In the genomic region with DNA sequence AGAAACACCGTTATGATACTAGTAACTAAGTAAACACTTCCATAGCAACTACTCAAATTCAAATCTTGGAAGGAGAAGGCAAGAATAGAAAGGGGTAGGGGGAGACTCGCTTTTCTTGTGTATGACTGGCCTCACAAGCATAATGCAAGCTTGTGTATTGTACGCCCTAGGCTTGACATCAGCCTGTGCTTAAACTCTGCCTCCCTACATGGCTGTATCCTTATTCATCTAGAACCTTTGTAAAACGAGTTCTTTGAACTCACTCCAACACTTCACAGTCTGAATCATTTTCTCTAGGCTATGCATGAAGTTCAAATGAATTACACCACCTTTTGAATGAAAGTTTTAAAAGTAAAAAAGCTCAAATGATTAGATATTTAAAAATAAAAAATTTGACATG, we compare ENCODE assay signal across 23 cellular contexts.
"Had no signal": no experiment of that assay in that cellular context is flagged by ENCODE, and none has a peak within 500 bp of the region (broad histone marks: within the 10 kb centered on the region; RNA-seq: fewer than 3 reads in every experiment).

No MANE protein-coding gene starts in this region.

- H3K36me3 Mint-ChIP-seq: naive thymus-derived CD8-positive, alpha-beta T cell had no signal

- H3K27me3 Mint-ChIP-seq: activated B cell treated with CpG ODN at 0.5 μM for 24 hours; activated CD4-positive, alpha-beta memory T cell treated with anti-CD3 and anti-CD28 coated beads, Interleukin-2, amount 10 ng/mL, durations not matched to agents 7 days and 5 days; activated naive CD8-positive, alpha-beta T cell treated with anti-CD3 and anti-CD28 coated beads, Interleukin-2, amount 50 U/mL, for 24 hours; naive thymus-derived CD8-positive, alpha-beta T cell had no signal

- DNase-seq: activated B cell treated with CpG ODN at 0.5 μM for 24 hours; activated CD4-positive, alpha-beta memory T cell treated with anti-CD3 and anti-CD28 coated beads, Interleukin-2, amount 10 ng/mL, durations not matched to agents 7 days and 5 days; activated CD4-positive, alpha-beta T cell treated with anti-CD3 and anti-CD28 coated beads for 48 hours; activated effector memory CD4-positive, alpha-beta T cell treated with anti-CD3 and anti-CD28 coated beads, Interleukin-2, amount 50 U/mL, for 16 hours; activated naive CD4-positive, alpha-beta T cell treated with anti-CD3 and anti-CD28 coated beads, Interleukin-2, amount 50 U/mL, for 16 hours; activated naive CD8-positive, alpha-beta T cell treated with anti-CD3 and anti-CD28 coated beads, Interleukin-2, amount 50 U/mL, for 24 hours; anterior cingulate cortex; heart left ventricle; kidney; left lung; naive thymus-derived CD8-positive, alpha-beta T cell; pancreas; psoas muscle; right cardiac atrium; stimulated activated CD4-positive, alpha-beta T cell treated with anti-CD3 and anti-CD28 coated beads, Interleukin-4, amount 100 ng/mL, for 24 hours; stimulated activated naive CD4-positive, alpha-beta T cell treated with Interleukin-2 at 50 U/mL for 16 hours; T1000; upper lobe of left lung had no signal

- H3K4me1 Mint-ChIP-seq: activated B cell treated with CpG ODN at 0.5 μM for 24 hours; activated CD4-positive, alpha-beta memory T cell treated with anti-CD3 and anti-CD28 coated beads, Interleukin-2, amount 10 ng/mL, durations not matched to agents 7 days and 5 days; activated naive CD8-positive, alpha-beta T cell treated with anti-CD3 and anti-CD28 coated beads, Interleukin-2, amount 50 U/mL, for 24 hours; naive thymus-derived CD8-positive, alpha-beta T cell had no signal

- H3K9me3 ChIP-seq: breast epithelium, heart left ventricle, left lung, pancreas, psoas muscle, thoracic aorta, upper lobe of left lung had no signal

- H3K4me3 Mint-ChIP-seq: activated B cell treated with CpG ODN at 0.5 μM for 24 hours; activated CD4-positive, alpha-beta memory T cell treated with anti-CD3 and anti-CD28 coated beads, Interleukin-2, amount 10 ng/mL, durations not matched to agents 7 days and 5 days; activated naive CD8-positive, alpha-beta T cell treated with anti-CD3 and anti-CD28 coated beads, Interleukin-2, amount 50 U/mL, for 24 hours; naive thymus-derived CD8-positive, alpha-beta T cell; T-helper 1 cell treated with Interleukin-12 subunit alpha and Interleukin-12 subunit beta and Interleukin-4 antibody, amounts not matched to agents 30 μg/mL and 1 μg/mL, for 36 hours had no signal

- FAIRE-seq: kidney, pancreas had no signal

- H3K4me3 ChIP-seq: breast epithelium, coronary artery, heart left ventricle, left lung, lung, pancreas, psoas muscle, thoracic aorta, upper lobe of left lung had no signal

- H3K27me3 ChIP-seq: breast epithelium, heart left ventricle, left lung, pancreas, upper lobe of left lung had no signal

- H3K4me1 ChIP-seq: breast epithelium, heart left ventricle, left lung, pancreas, psoas muscle, upper lobe of left lung had no signal

- H3K27ac ChIP-seq: breast epithelium, coronary artery, heart left ventricle, left lung, pancreas, psoas muscle, thoracic aorta, upper lobe of left lung had no signal

- ATAC-seq: activated naive CD8-positive, alpha-beta T cell treated with anti-CD3 and anti-CD28 coated beads, Interleukin-2, amount 50 U/mL, for 24 hours; heart left ventricle; left lung; naive thymus-derived CD8-positive, alpha-beta T cell; pancreas; psoas muscle; right cardiac atrium had no signal

- H3K27ac Mint-ChIP-seq: activated B cell treated with CpG ODN at 0.5 μM for 24 hours; activated CD4-positive, alpha-beta memory T cell treated with anti-CD3 and anti-CD28 coated beads, Interleukin-2, amount 10 ng/mL, durations not matched to agents 7 days and 5 days; activated naive CD8-positive, alpha-beta T cell treated with anti-CD3 and anti-CD28 coated beads, Interleukin-2, amount 50 U/mL, for 24 hours; naive thymus-derived CD8-positive, alpha-beta T cell; T-helper 1 cell treated with Interleukin-12 subunit alpha and Interleukin-12 subunit beta and Interleukin-4 antibody, amounts not matched to agents 30 μg/mL and 1 μg/mL, for 36 hours had no signal

- H3K36me3 ChIP-seq: breast epithelium, heart left ventricle, left lung, pancreas, thoracic aorta, upper lobe of left lung had no signal

- H3K9me3 Mint-ChIP-seq: T-helper 1 cell treated with Interleukin-12 subunit alpha and Interleukin-12 subunit beta and Interleukin-4 antibody, amounts not matched to agents 30 μg/mL and 1 μg/mL, for 36 hours had no signal
